ENCODE assay signal across 1 cellular context in the genomic region with DNA sequence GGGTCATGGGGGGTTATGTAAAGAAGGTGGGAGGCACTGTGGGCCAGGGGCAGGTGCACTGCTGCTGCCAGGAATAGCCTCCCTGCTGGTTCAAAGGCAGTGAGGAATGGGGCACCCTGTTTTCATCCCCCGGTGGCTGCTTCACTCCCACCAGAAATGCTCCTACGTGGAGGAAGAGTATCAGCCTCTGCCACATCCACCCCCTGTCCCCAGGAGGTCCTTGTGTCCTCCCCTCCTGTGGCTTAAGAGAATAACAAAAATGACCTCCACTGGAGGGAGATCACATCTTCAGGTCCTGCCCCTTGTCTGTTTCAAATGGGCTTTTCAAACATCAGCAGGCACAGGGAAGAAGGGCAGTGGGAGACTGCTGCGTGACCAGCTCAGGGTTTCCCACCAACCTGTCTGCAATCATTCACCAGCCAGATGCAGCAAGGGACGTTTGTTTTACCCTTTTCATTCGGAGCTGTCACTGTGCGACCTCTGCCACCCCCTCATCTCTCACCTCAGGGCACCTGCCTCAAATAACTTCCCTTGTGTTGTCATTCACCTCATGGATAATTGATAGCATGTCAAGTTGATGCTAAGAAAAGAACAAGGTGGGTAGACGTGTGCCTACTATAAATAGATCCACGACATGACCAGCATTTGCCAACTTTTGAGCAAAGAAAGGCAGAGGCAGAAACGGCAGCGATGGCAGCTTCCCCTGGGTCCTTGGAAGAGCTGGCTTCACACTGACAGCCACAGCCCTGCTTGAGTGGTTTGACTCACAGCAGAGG.
TF ChIP-seq lines count a peak whose summit lies in the region.

No MANE protein-coding gene starts in this region.

TF ChIP-seq in GM12878, 131 proteins besides CTCF, POLR2A, EP300 and RAD21 (continued from another document and continues in another):
- TF ChIP-seq, protein P1, sequence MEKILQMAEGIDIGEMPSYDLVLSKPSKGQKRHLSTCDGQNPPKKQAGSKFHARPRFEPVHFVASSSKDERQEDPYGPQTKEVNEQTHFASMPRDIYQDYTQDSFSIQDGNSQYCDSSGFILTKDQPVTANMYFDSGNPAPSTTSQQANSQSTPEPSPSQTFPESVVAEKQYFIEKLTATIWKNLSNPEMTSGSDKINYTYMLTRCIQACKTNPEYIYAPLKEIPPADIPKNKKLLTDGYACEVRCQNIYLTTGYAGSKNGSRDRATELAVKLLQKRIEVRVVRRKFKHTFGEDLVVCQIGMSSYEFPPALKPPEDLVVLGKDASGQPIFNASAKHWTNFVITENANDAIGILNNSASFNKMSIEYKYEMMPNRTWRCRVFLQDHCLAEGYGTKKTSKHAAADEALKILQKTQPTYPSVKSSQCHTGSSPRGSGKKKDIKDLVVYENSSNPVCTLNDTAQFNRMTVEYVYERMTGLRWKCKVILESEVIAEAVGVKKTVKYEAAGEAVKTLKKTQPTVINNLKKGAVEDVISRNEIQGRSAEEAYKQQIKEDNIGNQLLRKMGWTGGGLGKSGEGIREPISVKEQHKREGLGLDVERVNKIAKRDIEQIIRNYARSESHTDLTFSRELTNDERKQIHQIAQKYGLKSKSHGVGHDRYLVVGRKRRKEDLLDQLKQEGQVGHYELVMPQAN (conservative IDR thresholded peaks at IDR 0.05), result 0 out of 2 replicates have a peak, but pooled peaks have one; percentile 38
- TF ChIP-seq IKZF2 (IDR thresholded peaks at IDR 0.05), result peak; percentile 86 to 90
- TF ChIP-seq SMARCA5 (IDR thresholded peaks at IDR 0.05), result peak; percentile 42; the same call in 1 of the 2 replicates
- no peak for TF ChIP-seq SPI1 (IDR thresholded peaks at IDR 0.05; ENCODE audit: borderline replicate concordance, insufficient read depth, low read depth, low read length)
- TF ChIP-seq MEF2A (IDR thresholded peaks at IDR 0.05; ENCODE audit: insufficient read depth, low read depth, low read length), result peak; percentile 88; the same call in 1 of the 2 replicates
- TF ChIP-seq POLR2AphosphoS2 (IDR thresholded peaks at IDR 0.05; ENCODE audit: low read depth, low read length), result no peak
- 0 out of 2 replicates have a peak, but pooled peaks have one; percentile 63 for TF ChIP-seq LARP7 (IDR thresholded peaks at IDR 0.05)
- peak; percentile 49; the same call in 1 of the 2 replicates for TF ChIP-seq FOXM1 (IDR thresholded peaks at IDR 0.05; ENCODE audit: low read depth, low read length)
- no peak for TF ChIP-seq SRF (IDR thresholded peaks at IDR 0.05; ENCODE audit: low read depth in 2 of 2, low read length in 2 of 2)
- TF ChIP-seq CREB1 (IDR thresholded peaks at IDR 0.05; ENCODE audit: low read depth), result no peak
- no peak for TF ChIP-seq NFYA (IDR thresholded peaks at IDR 0.05; ENCODE audit: borderline replicate concordance, low read depth, low read length)
- no peak; the same call in 1 of the 2 replicates for TF ChIP-seq NR2C1 (IDR thresholded peaks at IDR 0.05)
- TF ChIP-seq SREBF1 (IDR thresholded peaks at IDR 0.05; ENCODE audit: low read length), result no peak
- TF ChIP-seq ZNF217 (IDR thresholded peaks at IDR 0.05), result 0 out of 2 replicates have a peak, but pooled peaks have one; percentile 22
- TF ChIP-seq IRF3 (IDR thresholded peaks at IDR 0.05), result no peak; the same call in 1 of the 2 replicates
- no peak for TF ChIP-seq ASH2L (IDR thresholded peaks at IDR 0.05; ENCODE audit: borderline replicate concordance, low read depth)
- TF ChIP-seq ZBED1 (IDR thresholded peaks at IDR 0.05; ENCODE audit: borderline replicate concordance), result peak; percentile 66; the same call in 1 of the 2 replicates
- no peak for TF ChIP-seq USF2 (IDR thresholded peaks at IDR 0.05; ENCODE audit: borderline replicate concordance, low read depth, low read length)
- TF ChIP-seq, protein P2, sequence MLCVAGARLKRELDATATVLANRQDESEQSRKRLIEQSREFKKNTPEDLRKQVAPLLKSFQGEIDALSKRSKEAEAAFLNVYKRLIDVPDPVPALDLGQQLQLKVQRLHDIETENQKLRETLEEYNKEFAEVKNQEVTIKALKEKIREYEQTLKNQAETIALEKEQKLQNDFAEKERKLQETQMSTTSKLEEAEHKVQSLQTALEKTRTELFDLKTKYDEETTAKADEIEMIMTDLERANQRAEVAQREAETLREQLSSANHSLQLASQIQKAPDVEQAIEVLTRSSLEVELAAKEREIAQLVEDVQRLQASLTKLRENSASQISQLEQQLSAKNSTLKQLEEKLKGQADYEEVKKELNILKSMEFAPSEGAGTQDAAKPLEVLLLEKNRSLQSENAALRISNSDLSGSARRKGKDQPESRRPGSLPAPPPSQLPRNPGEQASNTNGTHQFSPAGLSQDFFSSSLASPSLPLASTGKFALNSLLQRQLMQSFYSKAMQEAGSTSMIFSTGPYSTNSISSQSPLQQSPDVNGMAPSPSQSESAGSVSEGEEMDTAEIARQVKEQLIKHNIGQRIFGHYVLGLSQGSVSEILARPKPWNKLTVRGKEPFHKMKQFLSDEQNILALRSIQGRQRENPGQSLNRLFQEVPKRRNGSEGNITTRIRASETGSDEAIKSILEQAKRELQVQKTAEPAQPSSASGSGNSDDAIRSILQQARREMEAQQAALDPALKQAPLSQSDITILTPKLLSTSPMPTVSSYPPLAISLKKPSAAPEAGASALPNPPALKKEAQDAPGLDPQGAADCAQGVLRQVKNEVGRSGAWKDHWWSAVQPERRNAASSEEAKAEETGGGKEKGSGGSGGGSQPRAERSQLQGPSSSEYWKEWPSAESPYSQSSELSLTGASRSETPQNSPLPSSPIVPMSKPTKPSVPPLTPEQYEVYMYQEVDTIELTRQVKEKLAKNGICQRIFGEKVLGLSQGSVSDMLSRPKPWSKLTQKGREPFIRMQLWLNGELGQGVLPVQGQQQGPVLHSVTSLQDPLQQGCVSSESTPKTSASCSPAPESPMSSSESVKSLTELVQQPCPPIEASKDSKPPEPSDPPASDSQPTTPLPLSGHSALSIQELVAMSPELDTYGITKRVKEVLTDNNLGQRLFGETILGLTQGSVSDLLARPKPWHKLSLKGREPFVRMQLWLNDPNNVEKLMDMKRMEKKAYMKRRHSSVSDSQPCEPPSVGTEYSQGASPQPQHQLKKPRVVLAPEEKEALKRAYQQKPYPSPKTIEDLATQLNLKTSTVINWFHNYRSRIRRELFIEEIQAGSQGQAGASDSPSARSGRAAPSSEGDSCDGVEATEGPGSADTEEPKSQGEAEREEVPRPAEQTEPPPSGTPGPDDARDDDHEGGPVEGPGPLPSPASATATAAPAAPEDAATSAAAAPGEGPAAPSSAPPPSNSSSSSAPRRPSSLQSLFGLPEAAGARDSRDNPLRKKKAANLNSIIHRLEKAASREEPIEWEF (IDR thresholded peaks at IDR 0.05; ENCODE audit: insufficient replicate concordance, low read depth, low read length), result no peak
- no peak for TF ChIP-seq NR2C2 (IDR thresholded peaks at IDR 0.05; ENCODE audit: borderline replicate concordance, control insufficient read depth, insufficient read length, low read depth)
- peak; percentile 88; the same call in 1 of the 2 replicates for TF ChIP-seq GATAD2B (conservative IDR thresholded peaks at IDR 0.05; ENCODE audit: low read depth)
- peak; percentile 91 for TF ChIP-seq NBN (IDR thresholded peaks at IDR 0.05)
- no peak for TF ChIP-seq PAX8 (IDR thresholded peaks at IDR 0.05)
- no peak for TF ChIP-seq POLR2AphosphoS5 (IDR thresholded peaks at IDR 0.05; ENCODE audit: low read length)
- peak; percentile 39 for TF ChIP-seq KLF5 (IDR thresholded peaks at IDR 0.05; ENCODE audit: partially characterized antibody)
- no peak for TF ChIP-seq PML (IDR thresholded peaks at IDR 0.05; ENCODE audit: low read length)
- peak; percentile 64; the same call in 1 of the 2 replicates for TF ChIP-seq CREM (IDR thresholded peaks at IDR 0.05; ENCODE audit: low read depth)
- no peak for TF ChIP-seq PAX5 (IDR thresholded peaks at IDR 0.05; ENCODE audit: borderline replicate concordance, low read depth, low read length)
- TF ChIP-seq MEF2B (IDR thresholded peaks at IDR 0.05; ENCODE audit: partially characterized antibody, poor library complexity, severe bottlenecking), result peak; percentile 99
- no peak for TF ChIP-seq ZNF207 (IDR thresholded peaks at IDR 0.05; ENCODE audit: borderline replicate concordance)
- TF ChIP-seq TCF12 (IDR thresholded peaks at IDR 0.05; ENCODE audit: low read depth, low read length), result 0 out of 2 replicates have a peak, but pooled peaks have one; percentile 29
- TF ChIP-seq ATF7 (IDR thresholded peaks at IDR 0.05; ENCODE audit: low read depth), result peak; percentile 97
- TF ChIP-seq BMI1 (IDR thresholded peaks at IDR 0.05; ENCODE audit: borderline replicate concordance), result peak; percentile 75; the same call in 1 of the 2 replicates
- TF ChIP-seq SIX5 (IDR thresholded peaks at IDR 0.05; ENCODE audit: low read depth, low read length, severe bottlenecking), result no peak
- peak; percentile 70; the same call in 1 of the 2 replicates for TF ChIP-seq SIN3A (IDR thresholded peaks at IDR 0.05; ENCODE audit: low read depth, low read length)
- TF ChIP-seq CHD1 (IDR thresholded peaks at IDR 0.05; ENCODE audit: low read depth, low read length), result no peak
- peak; percentile 96 for TF ChIP-seq DPF2 (IDR thresholded peaks at IDR 0.05)
- peak; percentile 75 to 90; a peak in 3 of 4 replicates for TF ChIP-seq BHLHE40 (IDR thresholded peaks at IDR 0.05; ENCODE audit: borderline replicate concordance in 1 of 2, low read depth in 2 of 2, low read length in 1 of 2)
- no peak for TF ChIP-seq ZNF384 (IDR thresholded peaks at IDR 0.05; ENCODE audit: borderline replicate concordance, low read depth, low read length)
- no peak for TF ChIP-seq HSF1 (IDR thresholded peaks at IDR 0.05; ENCODE audit: low read depth, low read length)
- TF ChIP-seq MXI1 (IDR thresholded peaks at IDR 0.05; ENCODE audit: low read depth, low read length), result peak; percentile 25
- TF ChIP-seq EED (IDR thresholded peaks at IDR 0.05; ENCODE audit: low read depth), result no peak
- peak; percentile 74; the same call in 1 of the 2 replicates for TF ChIP-seq BCL11A (IDR thresholded peaks at IDR 0.05; ENCODE audit: low read depth, low read length)
- TF ChIP-seq, protein P3, sequence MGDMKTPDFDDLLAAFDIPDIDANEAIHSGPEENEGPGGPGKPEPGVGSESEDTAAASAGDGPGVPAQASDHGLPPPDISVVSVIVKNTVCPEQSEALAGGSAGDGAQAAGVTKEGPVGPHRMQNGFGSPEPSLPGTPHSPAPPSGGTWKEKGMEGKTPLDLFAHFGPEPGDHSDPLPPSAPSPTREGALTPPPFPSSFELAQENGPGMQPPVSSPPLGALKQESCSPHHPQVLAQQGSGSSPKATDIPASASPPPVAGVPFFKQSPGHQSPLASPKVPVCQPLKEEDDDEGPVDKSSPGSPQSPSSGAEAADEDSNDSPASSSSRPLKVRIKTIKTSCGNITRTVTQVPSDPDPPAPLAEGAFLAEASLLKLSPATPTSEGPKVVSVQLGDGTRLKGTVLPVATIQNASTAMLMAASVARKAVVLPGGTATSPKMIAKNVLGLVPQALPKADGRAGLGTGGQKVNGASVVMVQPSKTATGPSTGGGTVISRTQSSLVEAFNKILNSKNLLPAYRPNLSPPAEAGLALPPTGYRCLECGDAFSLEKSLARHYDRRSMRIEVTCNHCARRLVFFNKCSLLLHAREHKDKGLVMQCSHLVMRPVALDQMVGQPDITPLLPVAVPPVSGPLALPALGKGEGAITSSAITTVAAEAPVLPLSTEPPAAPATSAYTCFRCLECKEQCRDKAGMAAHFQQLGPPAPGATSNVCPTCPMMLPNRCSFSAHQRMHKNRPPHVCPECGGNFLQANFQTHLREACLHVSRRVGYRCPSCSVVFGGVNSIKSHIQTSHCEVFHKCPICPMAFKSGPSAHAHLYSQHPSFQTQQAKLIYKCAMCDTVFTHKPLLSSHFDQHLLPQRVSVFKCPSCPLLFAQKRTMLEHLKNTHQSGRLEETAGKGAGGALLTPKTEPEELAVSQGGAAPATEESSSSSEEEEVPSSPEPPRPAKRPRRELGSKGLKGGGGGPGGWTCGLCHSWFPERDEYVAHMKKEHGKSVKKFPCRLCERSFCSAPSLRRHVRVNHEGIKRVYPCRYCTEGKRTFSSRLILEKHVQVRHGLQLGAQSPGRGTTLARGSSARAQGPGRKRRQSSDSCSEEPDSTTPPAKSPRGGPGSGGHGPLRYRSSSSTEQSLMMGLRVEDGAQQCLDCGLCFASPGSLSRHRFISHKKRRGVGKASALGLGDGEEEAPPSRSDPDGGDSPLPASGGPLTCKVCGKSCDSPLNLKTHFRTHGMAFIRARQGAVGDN (IDR thresholded peaks at IDR 0.05), result peak; percentile 86
